1 cellular context compared by ENCODE assay signal in the genomic region with DNA sequence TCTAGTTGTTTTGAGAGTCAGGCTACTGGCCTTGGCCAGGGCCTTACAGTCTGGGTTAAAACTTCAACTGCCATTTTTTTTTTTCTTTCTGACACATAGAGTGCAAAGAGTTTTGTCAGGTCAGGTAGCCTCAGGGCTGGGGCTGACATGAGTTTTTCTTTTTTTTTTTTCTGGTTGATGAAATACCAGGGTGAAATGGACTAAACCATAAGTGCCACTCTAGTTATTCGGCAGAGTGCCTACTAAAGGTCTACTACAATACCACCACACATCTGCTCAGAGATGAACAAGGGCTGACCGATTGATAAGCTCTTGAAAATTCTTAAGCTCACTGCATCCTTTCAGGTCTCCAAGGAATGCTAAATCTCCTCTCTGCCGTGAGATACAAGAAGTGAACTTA.
TF ChIP-seq lines count a peak whose summit lies in the region.

No MANE protein-coding gene starts in this region.

TF ChIP-seq in HepG2, 621 proteins besides CTCF, POLR2A, EP300 and RAD21 (continues in another document):
- TF ChIP-seq HNF4G (IDR thresholded peaks at IDR 0.05; ENCODE audit: borderline replicate concordance, low read depth, low read length): no peak
- no peak for TF ChIP-seq HNF4G (CRISPR knock-in tag; IDR thresholded peaks at IDR 0.05; ENCODE audit: borderline replicate concordance, low read depth)
- TF ChIP-seq, protein P1, sequence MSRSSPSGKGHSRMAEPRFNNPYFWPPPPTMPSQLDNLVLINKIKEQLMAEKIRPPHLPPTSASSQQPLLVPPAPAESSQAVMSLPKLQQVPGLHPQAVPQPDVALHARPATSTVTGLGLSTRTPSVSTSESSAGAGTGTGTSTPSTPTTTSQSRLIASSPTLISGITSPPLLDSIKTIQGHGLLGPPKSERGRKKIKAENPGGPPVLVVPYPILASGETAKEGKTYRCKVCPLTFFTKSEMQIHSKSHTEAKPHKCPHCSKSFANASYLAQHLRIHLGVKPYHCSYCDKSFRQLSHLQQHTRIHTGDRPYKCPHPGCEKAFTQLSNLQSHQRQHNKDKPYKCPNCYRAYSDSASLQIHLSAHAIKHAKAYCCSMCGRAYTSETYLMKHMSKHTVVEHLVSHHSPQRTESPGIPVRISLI (CRISPR knock-in tag; IDR thresholded peaks at IDR 0.05; ENCODE audit: borderline replicate concordance): peak; percentile 71; the same call in 1 of the 2 replicates
- TF ChIP-seq, protein P2, sequence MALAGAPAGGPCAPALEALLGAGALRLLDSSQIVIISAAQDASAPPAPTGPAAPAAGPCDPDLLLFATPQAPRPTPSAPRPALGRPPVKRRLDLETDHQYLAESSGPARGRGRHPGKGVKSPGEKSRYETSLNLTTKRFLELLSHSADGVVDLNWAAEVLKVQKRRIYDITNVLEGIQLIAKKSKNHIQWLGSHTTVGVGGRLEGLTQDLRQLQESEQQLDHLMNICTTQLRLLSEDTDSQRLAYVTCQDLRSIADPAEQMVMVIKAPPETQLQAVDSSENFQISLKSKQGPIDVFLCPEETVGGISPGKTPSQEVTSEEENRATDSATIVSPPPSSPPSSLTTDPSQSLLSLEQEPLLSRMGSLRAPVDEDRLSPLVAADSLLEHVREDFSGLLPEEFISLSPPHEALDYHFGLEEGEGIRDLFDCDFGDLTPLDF (CRISPR knock-in tag; IDR thresholded peaks at IDR 0.05): no peak
- TF ChIP-seq, protein P3, sequence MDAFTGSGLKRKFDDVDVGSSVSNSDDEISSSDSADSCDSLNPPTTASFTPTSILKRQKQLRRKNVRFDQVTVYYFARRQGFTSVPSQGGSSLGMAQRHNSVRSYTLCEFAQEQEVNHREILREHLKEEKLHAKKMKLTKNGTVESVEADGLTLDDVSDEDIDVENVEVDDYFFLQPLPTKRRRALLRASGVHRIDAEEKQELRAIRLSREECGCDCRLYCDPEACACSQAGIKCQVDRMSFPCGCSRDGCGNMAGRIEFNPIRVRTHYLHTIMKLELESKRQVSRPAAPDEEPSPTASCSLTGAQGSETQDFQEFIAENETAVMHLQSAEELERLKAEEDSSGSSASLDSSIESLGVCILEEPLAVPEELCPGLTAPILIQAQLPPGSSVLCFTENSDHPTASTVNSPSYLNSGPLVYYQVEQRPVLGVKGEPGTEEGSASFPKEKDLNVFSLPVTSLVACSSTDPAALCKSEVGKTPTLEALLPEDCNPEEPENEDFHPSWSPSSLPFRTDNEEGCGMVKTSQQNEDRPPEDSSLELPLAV (CRISPR knock-in tag; conservative IDR thresholded peaks at IDR 0.05; ENCODE audit: low read depth): no peak
- no peak for TF ChIP-seq MBNL3 (CRISPR knock-in tag; conservative IDR thresholded peaks at IDR 0.05)
- TF ChIP-seq, protein P4, sequence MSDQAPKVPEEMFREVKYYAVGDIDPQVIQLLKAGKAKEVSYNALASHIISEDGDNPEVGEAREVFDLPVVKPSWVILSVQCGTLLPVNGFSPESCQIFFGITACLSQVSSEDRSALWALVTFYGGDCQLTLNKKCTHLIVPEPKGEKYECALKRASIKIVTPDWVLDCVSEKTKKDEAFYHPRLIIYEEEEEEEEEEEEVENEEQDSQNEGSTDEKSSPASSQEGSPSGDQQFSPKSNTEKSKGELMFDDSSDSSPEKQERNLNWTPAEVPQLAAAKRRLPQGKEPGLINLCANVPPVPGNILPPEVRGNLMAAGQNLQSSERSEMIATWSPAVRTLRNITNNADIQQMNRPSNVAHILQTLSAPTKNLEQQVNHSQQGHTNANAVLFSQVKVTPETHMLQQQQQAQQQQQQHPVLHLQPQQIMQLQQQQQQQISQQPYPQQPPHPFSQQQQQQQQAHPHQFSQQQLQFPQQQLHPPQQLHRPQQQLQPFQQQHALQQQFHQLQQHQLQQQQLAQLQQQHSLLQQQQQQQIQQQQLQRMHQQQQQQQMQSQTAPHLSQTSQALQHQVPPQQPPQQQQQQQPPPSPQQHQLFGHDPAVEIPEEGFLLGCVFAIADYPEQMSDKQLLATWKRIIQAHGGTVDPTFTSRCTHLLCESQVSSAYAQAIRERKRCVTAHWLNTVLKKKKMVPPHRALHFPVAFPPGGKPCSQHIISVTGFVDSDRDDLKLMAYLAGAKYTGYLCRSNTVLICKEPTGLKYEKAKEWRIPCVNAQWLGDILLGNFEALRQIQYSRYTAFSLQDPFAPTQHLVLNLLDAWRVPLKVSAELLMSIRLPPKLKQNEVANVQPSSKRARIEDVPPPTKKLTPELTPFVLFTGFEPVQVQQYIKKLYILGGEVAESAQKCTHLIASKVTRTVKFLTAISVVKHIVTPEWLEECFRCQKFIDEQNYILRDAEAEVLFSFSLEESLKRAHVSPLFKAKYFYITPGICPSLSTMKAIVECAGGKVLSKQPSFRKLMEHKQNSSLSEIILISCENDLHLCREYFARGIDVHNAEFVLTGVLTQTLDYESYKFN (CRISPR knock-in tag; conservative IDR thresholded peaks at IDR 0.05): 0 out of 2 replicates have a peak, but pooled peaks have one; percentile 31
- TF ChIP-seq, protein P5, sequence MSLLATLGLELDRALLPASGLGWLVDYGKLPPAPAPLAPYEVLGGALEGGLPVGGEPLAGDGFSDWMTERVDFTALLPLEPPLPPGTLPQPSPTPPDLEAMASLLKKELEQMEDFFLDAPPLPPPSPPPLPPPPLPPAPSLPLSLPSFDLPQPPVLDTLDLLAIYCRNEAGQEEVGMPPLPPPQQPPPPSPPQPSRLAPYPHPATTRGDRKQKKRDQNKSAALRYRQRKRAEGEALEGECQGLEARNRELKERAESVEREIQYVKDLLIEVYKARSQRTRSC (CRISPR knock-in tag; IDR thresholded peaks at IDR 0.05; ENCODE audit: low read depth): no peak
- TF ChIP-seq, protein P6, sequence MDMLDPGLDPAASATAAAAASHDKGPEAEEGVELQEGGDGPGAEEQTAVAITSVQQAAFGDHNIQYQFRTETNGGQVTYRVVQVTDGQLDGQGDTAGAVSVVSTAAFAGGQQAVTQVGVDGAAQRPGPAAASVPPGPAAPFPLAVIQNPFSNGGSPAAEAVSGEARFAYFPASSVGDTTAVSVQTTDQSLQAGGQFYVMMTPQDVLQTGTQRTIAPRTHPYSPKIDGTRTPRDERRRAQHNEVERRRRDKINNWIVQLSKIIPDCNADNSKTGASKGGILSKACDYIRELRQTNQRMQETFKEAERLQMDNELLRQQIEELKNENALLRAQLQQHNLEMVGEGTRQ (IDR thresholded peaks at IDR 0.05; ENCODE audit: low read depth, low read length): no peak
- TF ChIP-seq, protein P6 (CRISPR knock-in tag; IDR thresholded peaks at IDR 0.05; ENCODE audit: borderline replicate concordance): no peak
- TF ChIP-seq DMAP1 (CRISPR knock-in tag; IDR thresholded peaks at IDR 0.05): no peak
- no peak for TF ChIP-seq DR1 (CRISPR knock-in tag; IDR thresholded peaks at IDR 0.05)
- no peak for TF ChIP-seq CEBPG (CRISPR knock-in tag; IDR thresholded peaks at IDR 0.05)
- TF ChIP-seq CBX5 (CRISPR knock-in tag; IDR thresholded peaks at IDR 0.05; ENCODE audit: borderline replicate concordance): no peak
- TF ChIP-seq NFYC (CRISPR knock-in tag; IDR thresholded peaks at IDR 0.05): no peak
- TF ChIP-seq, protein P7, sequence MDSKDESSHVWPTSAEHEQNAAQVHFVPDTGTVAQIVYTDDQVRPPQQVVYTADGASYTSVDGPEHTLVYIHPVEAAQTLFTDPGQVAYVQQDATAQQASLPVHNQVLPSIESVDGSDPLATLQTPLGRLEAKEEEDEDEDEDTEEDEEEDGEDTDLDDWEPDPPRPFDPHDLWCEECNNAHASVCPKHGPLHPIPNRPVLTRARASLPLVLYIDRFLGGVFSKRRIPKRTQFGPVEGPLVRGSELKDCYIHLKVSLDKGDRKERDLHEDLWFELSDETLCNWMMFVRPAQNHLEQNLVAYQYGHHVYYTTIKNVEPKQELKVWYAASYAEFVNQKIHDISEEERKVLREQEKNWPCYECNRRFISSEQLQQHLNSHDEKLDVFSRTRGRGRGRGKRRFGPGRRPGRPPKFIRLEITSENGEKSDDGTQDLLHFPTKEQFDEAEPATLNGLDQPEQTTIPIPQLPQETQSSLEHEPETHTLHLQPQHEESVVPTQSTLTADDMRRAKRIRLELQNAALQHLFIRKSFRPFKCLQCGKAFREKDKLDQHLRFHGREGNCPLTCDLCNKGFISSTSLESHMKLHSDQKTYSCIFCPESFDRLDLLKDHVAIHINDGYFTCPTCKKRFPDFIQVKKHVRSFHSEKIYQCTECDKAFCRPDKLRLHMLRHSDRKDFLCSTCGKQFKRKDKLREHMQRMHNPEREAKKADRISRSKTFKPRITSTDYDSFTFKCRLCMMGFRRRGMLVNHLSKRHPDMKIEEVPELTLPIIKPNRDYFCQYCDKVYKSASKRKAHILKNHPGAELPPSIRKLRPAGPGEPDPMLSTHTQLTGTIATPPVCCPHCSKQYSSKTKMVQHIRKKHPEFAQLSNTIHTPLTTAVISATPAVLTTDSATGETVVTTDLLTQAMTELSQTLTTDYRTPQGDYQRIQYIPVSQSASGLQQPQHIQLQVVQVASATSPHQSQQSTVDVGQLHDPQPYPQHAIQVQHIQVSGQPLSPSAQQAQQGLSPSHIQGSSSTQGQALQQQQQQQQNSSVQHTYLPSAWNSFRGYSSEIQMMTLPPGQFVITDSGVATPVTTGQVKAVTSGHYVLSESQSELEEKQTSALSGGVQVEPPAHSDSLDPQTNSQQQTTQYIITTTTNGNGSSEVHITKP (CRISPR knock-in tag; IDR thresholded peaks at IDR 0.05; ENCODE audit: low read depth): peak; percentile 68; the same call in 1 of the 2 replicates
- TF ChIP-seq, protein P8, sequence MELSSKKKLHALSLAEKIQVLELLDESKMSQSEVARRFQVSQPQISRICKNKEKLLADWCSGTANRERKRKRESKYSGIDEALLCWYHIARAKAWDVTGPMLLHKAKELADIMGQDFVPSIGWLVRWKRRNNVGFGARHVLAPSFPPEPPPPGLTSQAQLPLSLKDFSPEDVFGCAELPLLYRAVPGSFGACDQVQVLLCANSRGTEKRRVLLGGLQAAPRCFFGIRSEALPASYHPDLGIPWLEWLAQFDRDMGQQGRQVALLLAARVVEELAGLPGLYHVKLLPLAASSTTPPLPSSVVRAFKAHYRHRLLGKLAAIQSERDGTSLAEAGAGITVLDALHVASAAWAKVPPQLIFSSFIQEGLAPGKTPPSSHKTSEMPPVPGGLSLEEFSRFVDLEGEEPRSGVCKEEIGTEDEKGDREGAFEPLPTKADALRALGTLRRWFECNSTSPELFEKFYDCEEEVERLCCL (CRISPR knock-in tag; IDR thresholded peaks at IDR 0.05; ENCODE audit: borderline replicate concordance): no peak
- TF ChIP-seq ZNF703 (CRISPR knock-in tag; IDR thresholded peaks at IDR 0.05; ENCODE audit: borderline replicate concordance): no peak
- no peak for TF ChIP-seq ZNF75D (CRISPR knock-in tag; IDR thresholded peaks at IDR 0.05; ENCODE audit: borderline replicate concordance)
- no peak for TF ChIP-seq NFIB (CRISPR knock-in tag; IDR thresholded peaks at IDR 0.05; ENCODE audit: borderline replicate concordance)
- TF ChIP-seq, protein P9, sequence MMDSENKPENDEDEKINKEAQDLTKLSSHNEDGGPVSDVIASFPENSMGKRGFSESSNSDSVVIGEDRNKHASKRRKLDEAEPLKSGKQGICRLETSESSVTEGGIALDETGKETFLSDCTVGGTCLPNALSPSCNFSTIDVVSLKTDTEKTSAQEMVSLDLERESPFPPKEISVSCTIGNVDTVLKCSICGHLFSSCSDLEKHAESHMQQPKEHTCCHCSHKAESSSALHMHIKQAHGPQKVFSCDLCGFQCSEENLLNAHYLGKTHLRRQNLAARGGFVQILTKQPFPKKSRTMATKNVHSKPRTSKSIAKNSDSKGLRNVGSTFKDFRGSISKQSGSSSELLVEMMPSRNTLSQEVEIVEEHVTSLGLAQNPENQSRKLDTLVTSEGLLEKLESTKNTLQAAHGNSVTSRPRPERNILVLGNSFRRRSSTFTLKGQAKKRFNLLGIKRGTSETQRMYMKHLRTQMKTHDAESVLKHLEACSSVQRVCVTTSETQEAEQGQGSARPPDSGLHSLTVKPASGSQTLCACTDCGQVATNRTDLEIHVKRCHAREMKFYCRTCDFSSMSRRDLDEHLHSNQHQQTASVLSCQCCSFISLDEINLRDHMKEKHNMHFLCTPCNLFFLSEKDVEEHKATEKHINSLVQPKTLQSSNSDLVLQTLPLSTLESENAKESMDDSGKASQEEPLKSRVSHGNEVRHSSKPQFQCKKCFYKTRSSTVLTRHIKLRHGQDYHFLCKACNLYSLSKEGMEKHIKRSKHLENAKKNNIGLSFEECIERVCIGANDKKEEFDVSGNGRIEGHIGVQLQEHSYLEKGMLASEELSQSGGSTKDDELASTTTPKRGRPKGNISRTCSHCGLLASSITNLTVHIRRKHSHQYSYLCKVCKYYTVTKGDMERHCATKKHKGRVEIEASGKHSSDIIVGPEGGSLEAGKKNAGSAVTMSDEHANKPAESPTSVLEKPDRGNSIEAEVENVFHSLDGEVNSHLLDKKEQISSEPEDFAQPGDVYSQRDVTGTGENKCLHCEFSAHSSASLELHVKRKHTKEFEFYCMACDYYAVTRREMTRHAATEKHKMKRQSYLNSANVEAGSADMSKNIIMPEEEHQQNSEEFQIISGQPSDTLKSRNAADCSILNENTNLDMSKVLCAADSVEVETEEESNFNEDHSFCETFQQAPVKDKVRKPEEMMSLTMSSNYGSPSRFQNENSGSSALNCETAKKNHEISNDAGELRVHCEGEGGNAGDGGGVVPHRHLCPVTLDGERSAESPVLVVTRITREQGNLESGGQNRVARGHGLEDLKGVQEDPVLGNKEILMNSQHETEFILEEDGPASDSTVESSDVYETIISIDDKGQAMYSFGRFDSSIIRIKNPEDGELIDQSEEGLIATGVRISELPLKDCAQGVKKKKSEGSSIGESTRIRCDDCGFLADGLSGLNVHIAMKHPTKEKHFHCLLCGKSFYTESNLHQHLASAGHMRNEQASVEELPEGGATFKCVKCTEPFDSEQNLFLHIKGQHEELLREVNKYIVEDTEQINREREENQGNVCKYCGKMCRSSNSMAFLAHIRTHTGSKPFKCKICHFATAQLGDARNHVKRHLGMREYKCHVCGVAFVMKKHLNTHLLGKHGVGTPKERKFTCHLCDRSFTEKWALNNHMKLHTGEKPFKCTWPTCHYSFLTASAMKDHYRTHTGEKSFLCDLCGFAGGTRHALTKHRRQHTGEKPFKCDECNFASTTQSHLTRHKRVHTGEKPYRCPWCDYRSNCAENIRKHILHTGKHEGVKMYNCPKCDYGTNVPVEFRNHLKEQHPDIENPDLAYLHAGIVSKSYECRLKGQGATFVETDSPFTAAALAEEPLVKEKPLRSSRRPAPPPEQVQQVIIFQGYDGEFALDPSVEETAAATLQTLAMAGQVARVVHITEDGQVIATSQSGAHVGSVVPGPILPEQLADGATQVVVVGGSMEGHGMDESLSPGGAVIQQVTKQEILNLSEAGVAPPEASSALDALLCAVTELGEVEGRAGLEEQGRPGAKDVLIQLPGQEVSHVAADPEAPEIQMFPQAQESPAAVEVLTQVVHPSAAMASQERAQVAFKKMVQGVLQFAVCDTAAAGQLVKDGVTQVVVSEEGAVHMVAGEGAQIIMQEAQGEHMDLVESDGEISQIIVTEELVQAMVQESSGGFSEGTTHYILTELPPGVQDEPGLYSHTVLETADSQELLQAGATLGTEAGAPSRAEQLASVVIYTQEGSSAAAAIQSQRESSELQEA (CRISPR knock-in tag; IDR thresholded peaks at IDR 0.05; ENCODE audit: not compliant biosample characterization): no peak
